In the genomic region with DNA sequence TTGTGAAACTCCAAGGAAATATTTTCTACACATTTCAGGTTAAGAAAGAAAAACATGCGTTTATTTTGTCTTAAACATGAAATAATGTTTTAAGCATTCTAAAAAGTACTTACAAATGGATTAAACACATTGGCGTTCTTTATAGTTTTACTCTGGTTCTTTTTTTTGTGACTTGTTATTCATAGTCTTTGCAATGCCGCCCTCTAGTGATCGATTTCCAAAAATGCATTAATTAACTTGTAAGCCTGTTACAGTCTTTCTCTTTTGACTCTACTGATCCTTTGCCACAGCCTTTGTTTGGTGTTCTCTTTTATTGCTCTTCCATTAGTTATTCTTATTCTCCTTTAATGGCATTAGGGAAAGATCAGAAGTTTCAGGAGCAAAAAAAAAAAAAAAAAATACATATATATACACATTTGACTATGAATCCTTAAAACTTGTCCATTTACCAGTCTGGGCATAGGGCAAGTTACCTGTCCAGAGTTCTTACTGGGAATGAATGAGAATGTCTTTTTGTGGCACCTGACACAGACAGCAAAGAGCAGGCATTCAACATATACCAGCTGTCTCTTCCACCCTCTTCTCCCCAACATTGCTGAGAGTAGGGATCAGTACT, we compare ENCODE assay signal across 9 cellular contexts. TPM values are rescaled to one million over a fixed set of nuclear protein-coding genes. Genes with fewer than 3 reads are reported as not detected.
DNase-seq lines count a peak whose midpoint lies in the region; ATAC-seq, FAIRE-seq and TF ChIP-seq lines count a peak whose summit lies in the region.
"Had no signal": no experiment of that assay in that cellular context is flagged by ENCODE, and none has a peak within 500 bp of the region (broad histone marks: within the 10 kb centered on the region; RNA-seq: fewer than 3 reads in every experiment).

No MANE protein-coding gene starts in this region.

- ATAC-seq in HG03354 (IDR thresholded peaks at IDR 0.05; ENCODE audit: poor library complexity, severe bottlenecking, unreplicated experiment), result peak; percentile 72
- ATAC-seq in body of pancreas, result peak; percentile 67
- ATAC-seq in GM21528 (IDR thresholded peaks at IDR 0.05; ENCODE audit: low FRiP score, unreplicated experiment), result no peak

- H3K36me3 Mint-ChIP-seq in activated CD4-positive, alpha-beta T cell treated with anti-CD3 and anti-CD28 coated beads, Interleukin-2, amount 10 ng/mL, durations not matched to agents 24 days and 14 days (ENCODE audit: low read depth), result no peaks in the 10 kb centered on the region
- H3K36me3 Mint-ChIP-seq: activated naive CD4-positive, alpha-beta T cell treated with anti-CD3 and anti-CD28 coated beads, Interleukin-2, amount 50 U/mL, for 24 hours had no signal

- WGBS in body of pancreas, 2 donors, result 1% methylated on average over 4 of the region's 4 CpGs

- intact Hi-C loops in activated CD4-positive, alpha-beta T cell treated with anti-CD3 and anti-CD28 coated beads, Interleukin-2, amount 10 ng/mL, durations not matched to agents 24 days and 14 days (cut with micrococcal nuclease), result loop anchor here (1.0 kb wide), 1 partner anchor 235 kb away; no protein-coding TSS in a partner anchor
- intact Hi-C loops in body of pancreas (cut with DNase I), result no loop called here

- H3K4me3 ChIP-seq in body of pancreas, result no peak overlapping the region

- H3K27me3 Mint-ChIP-seq in activated CD4-positive, alpha-beta T cell treated with anti-CD3 and anti-CD28 coated beads, Interleukin-2, amount 10 ng/mL, durations not matched to agents 24 days and 14 days, result no peaks in the 10 kb centered on the region

- H3K9me3 ChIP-seq in body of pancreas, result no peaks in the 10 kb centered on the region

- H3K4me1 Mint-ChIP-seq in activated CD4-positive, alpha-beta T cell treated with anti-CD3 and anti-CD28 coated beads, Interleukin-2, amount 10 ng/mL, durations not matched to agents 24 days and 14 days, result no peaks in the 10 kb centered on the region
- H3K4me1 Mint-ChIP-seq: activated naive CD4-positive, alpha-beta T cell treated with anti-CD3 and anti-CD28 coated beads, Interleukin-2, amount 50 U/mL, for 24 hours had no signal

- H3K27ac ChIP-seq in body of pancreas, result no peak overlapping the region

- TF ChIP-seq POLR2A in body of pancreas (IDR thresholded peaks at IDR 0.05), result no peak

- no peaks in the 10 kb centered on the region for H3K27me3 ChIP-seq in body of pancreas

- TF ChIP-seq CTCF in body of pancreas (IDR thresholded peaks at IDR 0.05), result peak; percentile 29 to 72 (median 62)

- no peaks in the 10 kb centered on the region for H3K9me3 Mint-ChIP-seq in activated CD4-positive, alpha-beta T cell treated with anti-CD3 and anti-CD28 coated beads, Interleukin-2, amount 10 ng/mL, durations not matched to agents 24 days and 14 days
- H3K9me3 Mint-ChIP-seq: activated naive CD4-positive, alpha-beta T cell treated with anti-CD3 and anti-CD28 coated beads, Interleukin-2, amount 50 U/mL, for 24 hours had no signal

- H3K4me3 Mint-ChIP-seq in activated CD4-positive, alpha-beta T cell treated with anti-CD3 and anti-CD28 coated beads, Interleukin-2, amount 10 ng/mL, durations not matched to agents 24 days and 14 days, result no peak overlapping the region
- H3K4me3 Mint-ChIP-seq: activated naive CD4-positive, alpha-beta T cell treated with anti-CD3 and anti-CD28 coated beads, Interleukin-2, amount 50 U/mL, for 24 hours had no signal

- no peaks in the 10 kb centered on the region for H3K36me3 ChIP-seq in body of pancreas (replicated peaks in 1 of 2; ENCODE audit: insufficient read depth in 1 of 2, low read depth in 2 of 2)

- no peak for FAIRE-seq in urothelium cell line (lab: Jason Lieb, UNC)

- peak; percentile 69 for DNase-seq in activated CD4-positive, alpha-beta T cell treated with anti-CD3 and anti-CD28 coated beads, Interleukin-2, amount 10 ng/mL, durations not matched to agents 24 days and 14 days
- DNase-seq in activated CD4-positive, alpha-beta T cell treated with anti-CD3 and anti-CD28 coated beads, Interleukin-2, amount 50 U/mL, for 4 hours, result no peak
- peak; percentile 64 to 69 for DNase-seq in NCI-H524 (lab: John Stamatoyannopoulos, UW)
- peak in 2 of 4 donors; percentile 30 to 57 for DNase-seq in body of pancreas
- DNase-seq in left kidney (ENCODE audit: low read depth, low spot score), result peak; percentile 87
- DNase-seq in urothelium cell line (ENCODE audit: low spot score), result peak; percentile 9

- H3K27ac Mint-ChIP-seq in activated CD4-positive, alpha-beta T cell treated with anti-CD3 and anti-CD28 coated beads, Interleukin-2, amount 10 ng/mL, durations not matched to agents 24 days and 14 days, result no peak overlapping the region
- H3K27ac Mint-ChIP-seq: activated naive CD4-positive, alpha-beta T cell treated with anti-CD3 and anti-CD28 coated beads, Interleukin-2, amount 50 U/mL, for 24 hours had no signal

- peaks cover 8% of the 10 kb centered on the region for H3K4me1 ChIP-seq in body of pancreas

RNA-seq across cellular contexts. Expression of gene MACROD2, which starts 59.9 kb away (rescaled TPM):
- total RNA-seq in activated CD4-positive, alpha-beta T cell treated with anti-CD3 and anti-CD28 coated beads, Interleukin-2, amount 10 ng/mL, durations not matched to agents 24 days and 14 days, result not detected in 2 replicates
- total RNA-seq in body of pancreas, result 10 to 100 TPM in 1 of 2 donors, 1 to 10 TPM in 1; 8.3 to 21.8 TPM

Comparison
In these comparisons a context has a peak if more than half of its experiments do, and no peak if none do; other contexts are left out.
1. DNase-seq: peak in activated CD4-positive, alpha-beta T cell treated with anti-CD3 and anti-CD28 coated beads, Interleukin-2, amount 10 ng/mL, durations not matched to agents 24 days and 14 days (single experiment), NCI-H524 (2 of 2), left kidney (single experiment) and urothelium cell line (single experiment); none in activated CD4-positive, alpha-beta T cell treated with anti-CD3 and anti-CD28 coated beads, Interleukin-2, amount 50 U/mL, for 4 hours (0 of 2).